3 cellular contexts compared by ENCODE assay signal in genomic region chr12:118107694-118108093, GRCh38.
TF ChIP-seq lines count a peak whose summit lies in the region.

No MANE protein-coding gene starts in this region.

TF ChIP-seq in A549, 52 proteins besides CTCF, POLR2A, EP300 and RAD21:
- TF ChIP-seq RARB (CRISPR knock-in tag; IDR thresholded peaks at IDR 0.05) (no peak), ZC3H11A (IDR thresholded peaks at IDR 0.05) (peak; percentile 20; the same call in 1 of the 2 replicates)
TF ChIP-seq in A549: peak in this region for 1.

TF ChIP-seq in HEK293, 187 proteins besides CTCF, POLR2A, EP300 and RAD21:
- TF ChIP-seq ZNF768 (tag by site-specific recombination; IDR thresholded peaks at IDR 0.05) (no peak), ZNF175 (tag by site-specific recombination; IDR thresholded peaks at IDR 0.05) (no peak), SALL2 (tag by site-specific recombination; IDR thresholded peaks at IDR 0.05; ENCODE audit: borderline replicate concordance) (no peak), ZNF324 (tag by site-specific recombination; IDR thresholded peaks at IDR 0.05) (no peak), ZXDB (tag by site-specific recombination; IDR thresholded peaks at IDR 0.05) (no peak), PATZ1 (tag by site-specific recombination; IDR thresholded peaks at IDR 0.05) (no peak), ZSCAN5A (tag by site-specific recombination; IDR thresholded peaks at IDR 0.05) (no peak), ZNF335 (tag by site-specific recombination; conservative IDR thresholded peaks at IDR 0.05) (no peak), ZBTB11 (tag by site-specific recombination; conservative IDR thresholded peaks at IDR 0.05; ENCODE audit: low read depth) (0 out of 2 replicates have a peak, but pooled peaks have one; percentile 24), ZNF211 (tag by site-specific recombination; IDR thresholded peaks at IDR 0.05; ENCODE audit: low read depth) (no peak), ZFHX2 (tag by site-specific recombination; conservative IDR thresholded peaks at IDR 0.05) (no peak), ZNF76 (tag by site-specific recombination; IDR thresholded peaks at IDR 0.05; ENCODE audit: borderline replicate concordance, low read depth) (no peak), ZNF585B (tag by site-specific recombination; IDR thresholded peaks at IDR 0.05) (no peak), MYNN (tag by site-specific recombination; IDR thresholded peaks at IDR 0.05; ENCODE audit: borderline replicate concordance) (no peak), ZNF146 (tag by site-specific recombination; IDR thresholded peaks at IDR 0.05) (no peak), OSR2 (tag by site-specific recombination; IDR thresholded peaks at IDR 0.05) (no peak), ZBTB1 (tag by site-specific recombination; IDR thresholded peaks at IDR 0.05) (no peak), ZNF394 (tag by site-specific recombination; IDR thresholded peaks at IDR 0.05; ENCODE audit: borderline replicate concordance) (peak; percentile 27; the same call in 1 of the 2 replicates), ZNF426 (tag by site-specific recombination; IDR thresholded peaks at IDR 0.05) (peak; percentile 21)

TF ChIP-seq in H1, 55 proteins besides CTCF, POLR2A, EP300 and RAD21:
- TF ChIP-seq EZH2 (IDR thresholded peaks at IDR 0.05; ENCODE audit: low read depth, low read length, severe bottlenecking) = no peak
- TF ChIP-seq SAP30 (IDR thresholded peaks at IDR 0.05; ENCODE audit: insufficient read depth, insufficient replicate concordance, low read length) = no peak
- no peak for TF ChIP-seq NANOG (IDR thresholded peaks at IDR 0.05; ENCODE audit: insufficient read depth, low read depth, low read length, poor library complexity, severe bottlenecking)
- TF ChIP-seq BACH1 (IDR thresholded peaks at IDR 0.05; ENCODE audit: low read length) = no peak
- no peak for TF ChIP-seq PHF8 (conservative IDR thresholded peaks at IDR 0.05; ENCODE audit: low read depth, low read length)
- no peak for TF ChIP-seq SUZ12 (IDR thresholded peaks at IDR 0.05; ENCODE audit: low read length)
- TF ChIP-seq CHD2 (IDR thresholded peaks at IDR 0.05; ENCODE audit: low read length) = no peak
- TF ChIP-seq KDM1A (IDR thresholded peaks at IDR 0.05; ENCODE audit: borderline replicate concordance, low read length) = no peak
- no peak for TF ChIP-seq TEAD4 (IDR thresholded peaks at IDR 0.05; ENCODE audit: low read depth, low read length)
- TF ChIP-seq BRCA1 (IDR thresholded peaks at IDR 0.05; ENCODE audit: low read depth, low read length) = no peak
- no peak for TF ChIP-seq CREB1 (IDR thresholded peaks at IDR 0.05)
